ENCODE assay signal across 19 cellular contexts in the genomic region with DNA sequence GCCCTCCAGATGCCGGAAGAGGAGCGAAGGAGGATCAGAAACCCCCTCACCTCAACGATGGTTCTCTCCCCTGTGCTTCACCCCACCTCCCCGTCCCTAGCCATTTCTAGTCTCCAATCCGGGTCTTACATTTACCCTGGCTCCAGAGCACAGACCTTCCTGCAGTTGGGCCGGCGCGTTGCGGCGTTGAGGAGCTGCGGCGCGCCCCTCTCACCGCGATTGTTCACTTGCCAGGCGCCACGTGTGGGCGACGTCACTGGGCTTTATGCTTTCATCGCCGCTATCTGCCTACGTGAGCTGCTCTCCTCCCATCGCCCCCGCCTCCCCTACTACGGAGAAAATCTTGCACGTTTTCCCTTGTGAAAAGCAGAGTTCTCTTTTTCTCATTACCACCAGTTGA. TPM values are rescaled to one million over a fixed set of nuclear protein-coding genes. Genes with fewer than 3 reads are reported as not detected.
DNase-seq lines count a peak whose midpoint lies in the region; ATAC-seq and TF ChIP-seq lines count a peak whose summit lies in the region.
"Had no signal": no experiment of that assay in that cellular context is flagged by ENCODE, and none has a peak within 500 bp of the region (broad histone marks: within the 10 kb centered on the region; RNA-seq: fewer than 3 reads in every experiment).

Gene CRISP2 (minus strand): TSS at position 198 of the 400 bp plus-strand sequence. CDS start 4,347 bp downstream, outside the sequence.

- no peak within 1 kb of the TSS for H3K27ac Mint-ChIP-seq in GM23338
- no peak within 1 kb of the TSS for H3K27ac Mint-ChIP-seq in activated CD8-positive, alpha-beta T cell treated with anti-CD3 and anti-CD28 coated beads for 36 hours
- H3K27ac Mint-ChIP-seq: stimulated activated naive B cell treated with anti-CD40 and anti-IgM and Interleukin-4, amounts not matched to agents 10 μg/mL and 1 μg/mL and 100 μg/mL, for 72 hours had no signal

- no peaks in the 10 kb centered on the region for H3F3A ChIP-seq in GM23338 (replicated peaks; ENCODE audit: low read depth)

- intact Hi-C loops in tibial artery (cut with DNase I; ENCODE audit: low total_unique reads): no loop called here
- intact Hi-C loops in activated CD8-positive, alpha-beta T cell treated with anti-CD3 and anti-CD28 coated beads for 36 hours (cut with micrococcal nuclease): no loop called here

- CTCF ChIA-PET in activated CD8-positive, alpha-beta T cell treated with anti-CD3 and anti-CD28 coated beads for 36 hours (lab: Charles Lee): no interaction called here

- peaks cover 11% of the 10 kb centered on the region; the same call in 1 of the 2 replicates for H3K9me2 ChIP-seq in GM23338 (ENCODE audit: insufficient read depth)

- peaks cover 13% of the 10 kb centered on the region for H3K9me3 Mint-ChIP-seq in GM23338
- H3K9me3 Mint-ChIP-seq in activated CD8-positive, alpha-beta T cell treated with anti-CD3 and anti-CD28 coated beads for 36 hours: peaks cover 2% of the 10 kb centered on the region

- no peaks in the 10 kb centered on the region for H3K79me2 ChIP-seq in GM23338 (replicated peaks; ENCODE audit: insufficient read depth)

- ATAC-seq in GM23338: peak; percentile 96
- no peak for ATAC-seq in activated CD8-positive, alpha-beta T cell treated with anti-CD3 and anti-CD28 coated beads for 36 hours
- ATAC-seq: activated CD4-positive, CD25-positive, alpha-beta regulatory T cell treated with anti-CD3 and anti-CD28 coated beads, Interleukin-2, amount 50 U/mL, for 24 hours; HCT116; stimulated activated naive B cell treated with anti-CD40 and anti-IgM and Interleukin-4, amounts not matched to agents 10 μg/mL and 1 μg/mL and 100 μg/mL, for 72 hours had no signal

- no peaks in the 10 kb centered on the region for H3K4me1 Mint-ChIP-seq in GM23338
- H3K4me1 Mint-ChIP-seq in activated CD8-positive, alpha-beta T cell treated with anti-CD3 and anti-CD28 coated beads for 36 hours (ENCODE audit: low read depth): no peaks in the 10 kb centered on the region
- H3K4me1 Mint-ChIP-seq: stimulated activated naive B cell treated with anti-CD40 and anti-IgM and Interleukin-4, amounts not matched to agents 10 μg/mL and 1 μg/mL and 100 μg/mL, for 72 hours had no signal

- no peak within 1 kb of the TSS for H3K27ac ChIP-seq in GM23338 (ENCODE audit: low read depth)
- H3K27ac ChIP-seq in tibial artery: no peak within 1 kb of the TSS
- H3K27ac ChIP-seq: neutrophil, vagina had no signal

- H4K20me1 ChIP-seq in GM23338 (replicated peaks; ENCODE audit: insufficient read depth): no peaks in the 10 kb centered on the region

- TF ChIP-seq CTCF in GM23338 (conservative IDR thresholded peaks at IDR 0.05; ENCODE audit: low read depth in 2 of 2): no peak
- no peak for TF ChIP-seq CTCF in epithelial cell of proximal tubule (conservative IDR thresholded peaks at IDR 0.05; ENCODE audit: low read depth, low read length)
- TF ChIP-seq CTCF in retinal pigment epithelial cell (conservative IDR thresholded peaks at IDR 0.05; ENCODE audit: low read depth, low read length): no peak
- TF ChIP-seq CTCF in tibial artery (IDR thresholded peaks at IDR 0.05): no peak
- TF ChIP-seq CTCF in activated CD8-positive, alpha-beta T cell treated with anti-CD3 and anti-CD28 coated beads for 36 hours (IDR thresholded peaks at IDR 0.05): no peak

- H3K27me3 ChIP-seq in GM23338 (ENCODE audit: insufficient read depth): peaks cover 3% of the 10 kb centered on the region; the same call in 1 of the 2 replicates
- H3K27me3 ChIP-seq in tibial artery: no peaks in the 10 kb centered on the region
- H3K27me3 ChIP-seq: neutrophil, vagina had no signal

- H3K36me3 Mint-ChIP-seq in GM23338 (ENCODE audit: low read depth): peaks cover 12% of the 10 kb centered on the region; the same call in 2 of the 3 replicates
- H3K36me3 Mint-ChIP-seq in activated CD8-positive, alpha-beta T cell treated with anti-CD3 and anti-CD28 coated beads for 36 hours (ENCODE audit: low read depth): no peaks in the 10 kb centered on the region
- H3K36me3 Mint-ChIP-seq: stimulated activated naive B cell treated with anti-CD40 and anti-IgM and Interleukin-4, amounts not matched to agents 10 μg/mL and 1 μg/mL and 100 μg/mL, for 72 hours had no signal

- no peaks in the 10 kb centered on the region for H3K9me3 ChIP-seq in tibial artery
- H3K9me3 ChIP-seq: vagina had no signal

- POLR2A ChIA-PET in activated CD8-positive, alpha-beta T cell treated with anti-CD3 and anti-CD28 coated beads for 36 hours (lab: Charles Lee): no interaction called here

- H3K4me1 ChIP-seq in GM23338 (ENCODE audit: insufficient read depth) (no peaks in the 10 kb centered on the region), tibial artery (no peaks in the 10 kb centered on the region)
- H3K4me1 ChIP-seq: vagina had no signal

- H3K4me2 ChIP-seq in GM23338: peak within 1 kb of the TSS; percentile 72

- H3K36me3 ChIP-seq in GM23338 (ENCODE audit: insufficient read depth) (no peaks in the 10 kb centered on the region), tibial artery (no peaks in the 10 kb centered on the region)
- H3K36me3 ChIP-seq: vagina had no signal

- H3K27me3 Mint-ChIP-seq in GM23338 (ENCODE audit: insufficient read depth, low read depth, poor library complexity): peaks cover 1% of the 10 kb centered on the region
- no peaks in the 10 kb centered on the region for H3K27me3 Mint-ChIP-seq in activated CD8-positive, alpha-beta T cell treated with anti-CD3 and anti-CD28 coated beads for 36 hours
- H3K27me3 Mint-ChIP-seq: stimulated activated naive B cell treated with anti-CD40 and anti-IgM and Interleukin-4, amounts not matched to agents 10 μg/mL and 1 μg/mL and 100 μg/mL, for 72 hours had no signal

- peak; percentile 81 for DNase-seq in GM23338 (ENCODE audit: low spot score)
- peak; percentile 33 for DNase-seq in NCI-H2227 (lab: John Stamatoyannopoulos, UW; ENCODE audit: unreplicated experiment)
- no peak for DNase-seq in epithelial cell of proximal tubule (ENCODE audit: low read depth)
- no peak for DNase-seq in retinal pigment epithelial cell (ENCODE audit: low read depth)
- no peak for DNase-seq in NOMO-1 treated with dmso at 0.1 percent for 144 hours (lab: John Stamatoyannopoulos, UW; ENCODE audit: unreplicated experiment)
- no peak for DNase-seq in tibial artery
- no peak for DNase-seq in activated CD8-positive, alpha-beta T cell treated with anti-CD3 and anti-CD28 coated beads for 36 hours
- DNase-seq: activated naive CD4-positive, alpha-beta T cell treated with anti-CD3 and anti-CD28 coated beads, Interleukin-2, amount 50 U/mL, for 16 hours; KG1; NCI-H1436 treated with DMSO at 0.1 percent for 48 hours; NCI-H774; stimulated activated naive B cell treated with anti-CD40 and anti-IgM and Interleukin-4, amounts not matched to agents 10 μg/mL and 1 μg/mL and 100 μg/mL, for 72 hours had no signal

- H2AFZ ChIP-seq in GM23338: peak within 1 kb of the TSS; percentile 87

- no peak within 1 kb of the TSS for H3K4me3 Mint-ChIP-seq in GM23338
- H3K4me3 Mint-ChIP-seq in activated CD8-positive, alpha-beta T cell treated with anti-CD3 and anti-CD28 coated beads for 36 hours: no peak within 1 kb of the TSS
- H3K4me3 Mint-ChIP-seq: stimulated activated naive B cell treated with anti-CD40 and anti-IgM and Interleukin-4, amounts not matched to agents 10 μg/mL and 1 μg/mL and 100 μg/mL, for 72 hours had no signal

- H3K4me3 ChIP-seq in GM23338 (peak within 1 kb of the TSS; percentile 51), epithelial cell of proximal tubule (ENCODE audit: low read depth, low read length) (peak within 1 kb of the TSS; percentile 29), retinal pigment epithelial cell (ENCODE audit: low read length) (peak within 1 kb of the TSS; percentile 32), tibial artery (no peak within 1 kb of the TSS)
- H3K4me3 ChIP-seq: vagina had no signal

TF ChIP-seq in GM23338, 12 proteins besides CTCF, POLR2A, EP300 and RAD21 (continues in another document):
- TF ChIP-seq CREB1 (CRISPR knock-in tag; IDR thresholded peaks at IDR 0.05; ENCODE audit: low read depth): no peak
- no peak for TF ChIP-seq ZNF114 (CRISPR knock-in tag; IDR thresholded peaks at IDR 0.05)
- no peak for TF ChIP-seq ZNF331 (CRISPR knock-in tag; IDR thresholded peaks at IDR 0.05; ENCODE audit: low read depth)
- TF ChIP-seq JUNB (IDR thresholded peaks at IDR 0.05; ENCODE audit: unreplicated experiment): no peak
- no peak for TF ChIP-seq STAT1 (IDR thresholded peaks at IDR 0.05; ENCODE audit: unreplicated experiment)
- TF ChIP-seq EZH2 (IDR thresholded peaks at IDR 0.05; ENCODE audit: low read depth, unreplicated experiment): no peak
- no peak for TF ChIP-seq REST (IDR thresholded peaks at IDR 0.05; ENCODE audit: unreplicated experiment)
- TF ChIP-seq NANOG (IDR thresholded peaks at IDR 0.05; ENCODE audit: borderline replicate concordance): no peak

RNA-seq across cellular contexts. Expression of gene CRISP2, which starts in this region (rescaled TPM):
- total RNA-seq in GM23338 (2014; rRNA removed; shearing (Covaris generic)): 0.50 and 0.63 TPM in 2 replicates
- 1.1 and 1.2 TPM in 2 replicates for polyA plus RNA-seq in GM23338 (2016; fragmentation: Nextera tagmentation; extraction: Ambion mirVana)
- 0.06 TPM in 1 of 2 replicates, not detected in the other for total RNA-seq in epithelial cell of proximal tubule
- not detected for total RNA-seq in activated CD8-positive, alpha-beta T cell treated with anti-CD3 and anti-CD28 coated beads for 36 hours
- total RNA-seq: bronchial epithelial cell; T-helper 2 cell treated with Interferon-gamma antibody and Interleukin-4, amounts not matched to agents 100 ng/mL and 5 ng/mL, for 36 hours; vagina had no signal
- polyA plus RNA-seq: BJ had no signal

Comparison
In these comparisons a context has a peak if more than half of its experiments do, and no peak if none do; other contexts are left out.
1. DNase-seq: peak in GM23338 (single experiment) and NCI-H2227 (single experiment); none in epithelial cell of proximal tubule (single experiment), retinal pigment epithelial cell (single experiment), NOMO-1 treated with dmso at 0.1 percent for 144 hours (single experiment), tibial artery (0 of 2) and activated CD8-positive, alpha-beta T cell treated with anti-CD3 and anti-CD28 coated beads for 36 hours (single experiment).
2. H3K4me3 ChIP-seq: peak in GM23338 (single experiment), epithelial cell of proximal tubule (single experiment) and retinal pigment epithelial cell (single experiment); none in tibial artery (0 of 2).